ENCODE assay signal across 8 cellular contexts in genomic region chr16:81737885-81738536, GRCh38. TPM values are rescaled to one million over a fixed set of nuclear protein-coding genes. Genes with fewer than 3 reads are reported as not detected.
DNase-seq lines count a peak whose midpoint lies in the region; ATAC-seq and TF ChIP-seq lines count a peak whose summit lies in the region.

No MANE protein-coding gene starts in this region.

- H3K36me3 ChIP-seq in adrenal gland (replicated peaks in 1 of 2) (no peaks in the 10 kb centered on the region), left ventricle myocardium inferior (no peaks in the 10 kb centered on the region), aorta (ENCODE audit: control insufficient read depth in 1 of 2, insufficient read depth in 2 of 2, low read length in 1 of 2) (no peaks in the 10 kb centered on the region)

- H3K27ac ChIP-seq in adrenal gland (no peak overlapping the region), left ventricle myocardium inferior (replicated peaks) (no peak overlapping the region), aorta (ENCODE audit: low read depth in 1 of 2, low read length in 2 of 2) (no peak overlapping the region)

- TF ChIP-seq POLR2A in adrenal gland (IDR thresholded peaks at IDR 0.05): no peak

- H3K4me1 ChIP-seq in adrenal gland (replicated peaks in 1 of 2) (peaks cover 5 to 10% of the 10 kb centered on the region in 2 donors), left ventricle myocardium inferior (peaks cover 10% of the 10 kb centered on the region), aorta (ENCODE audit: control insufficient read depth in 1 of 2, insufficient read depth in 2 of 2, low read length in 2 of 2) (no peaks in the 10 kb centered on the region)

- H3K27me3 ChIP-seq in adrenal gland (no peaks in the 10 kb centered on the region), left ventricle myocardium inferior (ENCODE audit: low read depth) (no peaks in the 10 kb centered on the region), aorta (ENCODE audit: control insufficient read depth in 1 of 2, insufficient read depth in 2 of 2, low read length in 1 of 2) (no peaks in the 10 kb centered on the region)

- intact Hi-C loops in adrenal gland (cut with DNase I): loop anchor here (5.0 kb wide), 2 partner anchors 531 to 701 kb away; partner anchors contain the start of gene ATMIN (in 2 of the 2)
- intact Hi-C loops in left ventricle myocardium inferior (cut with micrococcal nuclease): loop anchor here (10.0 kb wide), 2 partner anchors 533 to 703 kb away; partner anchors contain the start of gene ATMIN
- intact Hi-C loops in aorta (cut with DNase I): loop anchor here (10.0 kb wide), 2 partner anchors 533 to 703 kb away; partner anchors contain the start of gene ATMIN (in 1 of the 2)

- WGBS in adrenal gland, 4 donors: 7 to 12% (median 8%) methylated on average over 14 to 22 of the region's 22 CpGs
- WGBS in aorta, 2 donors: 12 to 13% methylated on average over 22 of the region's 22 CpGs

- H3K9me3 ChIP-seq in adrenal gland (replicated peaks in 1 of 3) (no peaks in the 10 kb centered on the region), left ventricle myocardium inferior (replicated peaks) (no peaks in the 10 kb centered on the region), aorta (ENCODE audit: control insufficient read depth, low read length) (no peaks in the 10 kb centered on the region)

- DNase-seq in GM12864 (ENCODE audit: low read depth) (peak; percentile 77), NCI-H1417 (lab: John Stamatoyannopoulos, UW) (peak; percentile 78 to 90 (median 86)), T follicular helper cell (ENCODE audit: low read depth) (peak; percentile 78), adrenal gland (peak; percentile 80 to 93 (median 87)), left ventricle myocardium inferior (peak; percentile 71), retina (peak; percentile 87), aorta (peak; percentile 85 to 86)

- peak overlapping the region; percentile 37 for H3K4me3 ChIP-seq in GM12864 (ENCODE audit: low read depth, low read length)
- H3K4me3 ChIP-seq in adrenal gland: peak overlapping the region in 1 of 4 donors; percentile 41
- peak overlapping the region; percentile 51 for H3K4me3 ChIP-seq in left ventricle myocardium inferior
- H3K4me3 ChIP-seq in aorta (ENCODE audit: low read length in 2 of 2): no peak overlapping the region

- peak; percentile 66 for ATAC-seq in HG02642 (IDR thresholded peaks at IDR 0.05; ENCODE audit: poor library complexity, unreplicated experiment)
- ATAC-seq in aorta (ENCODE audit: low FRiP score): peak; percentile 88

- TF ChIP-seq CTCF in GM12864 (IDR thresholded peaks at IDR 0.05; ENCODE audit: low read depth, low read length, missing control alignments): peak; percentile 88
- peak; percentile 71 to 97 (median 92) for TF ChIP-seq CTCF in adrenal gland (IDR thresholded peaks at IDR 0.05)
- peak; percentile 89 for TF ChIP-seq CTCF in left ventricle myocardium inferior (IDR thresholded peaks at IDR 0.05; ENCODE audit: borderline replicate concordance)

RNA-seq across cellular contexts. Expression of gene PLCG2, which starts 41.1 kb away (rescaled TPM):
- 10 to 100 TPM in 5 of 8 donors, 1 to 10 TPM in 3; 4.8 to 47.2 (median 10.9) TPM for total RNA-seq in adrenal gland
- 10 to 100 TPM in 1 of 3 donors, 1 to 10 TPM in 2; 5.1 to 47.6 (median 8.3) TPM for polyA plus RNA-seq in adrenal gland
- total RNA-seq in left ventricle myocardium inferior: 5.6 TPM
- total RNA-seq in aorta: 10 to 100 TPM; 21.2 to 48.4 TPM
- 1 to 10 TPM; 2.5 to 3.0 TPM for polyA plus RNA-seq in aorta

Comparison
In these comparisons a context has a peak if more than half of its experiments do, and no peak if none do; other contexts are left out.
1. H3K4me3 ChIP-seq: peak in GM12864 (single experiment) and left ventricle myocardium inferior (single experiment); none in aorta (0 of 2).
2. Peak in every context shown above with its lines, with median percentiles within 50 percentile points of each other: DNase-seq and CTCF ChIP-seq.